In the genomic region with DNA sequence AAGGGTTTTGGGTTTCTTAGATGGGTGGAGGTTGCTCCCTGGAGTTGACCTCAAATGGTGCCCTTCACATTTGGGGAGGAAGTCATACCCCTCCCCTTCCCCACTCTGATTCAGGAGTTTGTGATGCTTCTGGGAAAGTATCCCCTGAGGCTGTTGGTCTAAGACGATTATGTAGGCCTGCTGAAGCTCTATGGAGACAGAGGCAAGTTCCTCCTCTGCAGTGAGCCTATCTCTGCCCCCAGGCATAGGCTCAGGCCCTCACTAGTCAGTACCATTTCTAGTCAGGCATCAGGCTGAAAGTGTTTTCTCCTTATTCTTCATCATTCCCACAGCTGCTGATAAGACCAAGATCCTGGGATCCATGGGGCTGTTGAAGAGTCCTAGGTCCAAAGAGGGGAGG, we compare ENCODE assay signal across 32 cellular contexts.
"Had no signal": no experiment of that assay in that cellular context is flagged by ENCODE, and none has a peak within 500 bp of the region (broad histone marks: within the 10 kb centered on the region; RNA-seq: fewer than 3 reads in every experiment).

No MANE protein-coding gene starts in this region.

- H3K27me3 ChIP-seq: brain microvascular endothelial cell, esophagus muscularis mucosa, foreskin keratinocyte, gastrocnemius medialis, heart left ventricle had no signal

- H3K27me3 Mint-ChIP-seq: activated B cell treated with CpG ODN at 0.5 μM for 24 hours; activated CD4-positive, alpha-beta T cell treated with anti-CD3 and anti-CD28 coated beads for 36 hours; activated CD4-positive, alpha-beta T cell treated with anti-CD3 and anti-CD28 coated beads, Interleukin-2, amount 10 ng/mL, durations not matched to agents 24 days and 14 days; activated CD8-positive, alpha-beta T cell treated with anti-CD3 and anti-CD28 coated beads for 36 hours; activated naive CD8-positive, alpha-beta T cell; activated T-helper 17 cell treated with anti-CD3 and anti-CD28 coated beads, Interleukin-2, amount 50 U/mL, for 72 hours; central memory CD8-positive, alpha-beta T cell; effector memory CD8-positive, alpha-beta T cell; T-helper 17 cell had no signal

- DNase-seq: activated B cell treated with CpG ODN at 0.5 μM for 24 hours; activated CD4-positive, alpha-beta T cell treated with anti-CD3 and anti-CD28 coated beads for 36 hours; activated CD4-positive, alpha-beta T cell treated with anti-CD3 and anti-CD28 coated beads, Interleukin-2, amount 10 ng/mL, durations not matched to agents 24 days and 14 days; activated CD4-positive, CD25-positive, alpha-beta regulatory T cell treated with anti-CD3 and anti-CD28 coated beads, Interleukin-2, amount 50 U/mL, for 72 hours; activated CD8-positive, alpha-beta memory T cell treated with anti-CD3 and anti-CD28 coated beads for 24 hours; activated CD8-positive, alpha-beta T cell treated with anti-CD3 and anti-CD28 coated beads for 36 hours; activated effector memory CD4-positive, alpha-beta T cell treated with Interleukin-2 at 50 U/mL for 16 hours; activated gamma-delta T cell treated with Interleukin-2 at 50 U/mL for 16 hours; activated naive CD4-positive, alpha-beta T cell treated with anti-CD3 and anti-CD28 coated beads, Interleukin-2, amount 50 U/mL, for 16 hours; activated naive CD4-positive, alpha-beta T cell treated with Interleukin-2 at 50 U/mL for 16 hours; activated T-cell treated with anti-CD3 and anti-CD28 coated beads, Interleukin-2, amount 50 U/mL, for 4 hours; amniotic stem cell; anterior cingulate cortex; brain microvascular endothelial cell; cortex of kidney; dermis blood vessel endothelial cell; effector CD4-positive, alpha-beta T cell; effector memory CD8-positive, alpha-beta T cell; erythroblast; gastrocnemius medialis; glutamatergic neuron; heart left ventricle; T-helper 1 cell; T-helper 17 cell; T1000; WERI-Rb-1 had no signal

- H3K27ac Mint-ChIP-seq: activated B cell treated with CpG ODN at 0.5 μM for 24 hours; activated CD4-positive, alpha-beta T cell treated with anti-CD3 and anti-CD28 coated beads for 36 hours; activated CD4-positive, alpha-beta T cell treated with anti-CD3 and anti-CD28 coated beads, Interleukin-2, amount 10 ng/mL, durations not matched to agents 24 days and 14 days; activated CD8-positive, alpha-beta T cell treated with anti-CD3 and anti-CD28 coated beads for 36 hours; activated naive CD8-positive, alpha-beta T cell; activated T-helper 17 cell treated with anti-CD3 and anti-CD28 coated beads, Interleukin-2, amount 50 U/mL, for 72 hours; effector memory CD8-positive, alpha-beta T cell; T-helper 17 cell; T-helper 2 cell treated with Interferon-gamma antibody and Interleukin-4, amounts not matched to agents 5 μg/mL and 100 μg/mL, for 36 hours had no signal

- H3K4me1 ChIP-seq: esophagus muscularis mucosa, foreskin keratinocyte, gastrocnemius medialis, heart left ventricle had no signal

- H3K4me3 Mint-ChIP-seq: activated B cell treated with CpG ODN at 0.5 μM for 24 hours; activated CD4-positive, alpha-beta T cell treated with anti-CD3 and anti-CD28 coated beads for 36 hours; activated CD4-positive, alpha-beta T cell treated with anti-CD3 and anti-CD28 coated beads, Interleukin-2, amount 10 ng/mL, durations not matched to agents 24 days and 14 days; activated CD8-positive, alpha-beta T cell treated with anti-CD3 and anti-CD28 coated beads for 36 hours; activated naive CD8-positive, alpha-beta T cell; activated T-cell treated with anti-CD3 and anti-CD28 coated beads, Interleukin-2, amount 50 U/mL, for 4 hours; activated T-helper 17 cell treated with anti-CD3 and anti-CD28 coated beads, Interleukin-2, amount 50 U/mL, for 72 hours; central memory CD8-positive, alpha-beta T cell; effector memory CD8-positive, alpha-beta T cell; T-helper 17 cell; T-helper 2 cell treated with Interferon-gamma antibody and Interleukin-4, amounts not matched to agents 5 μg/mL and 100 μg/mL, for 36 hours had no signal

- H3K4me1 Mint-ChIP-seq: activated B cell treated with CpG ODN at 0.5 μM for 24 hours; activated CD4-positive, alpha-beta T cell treated with anti-CD3 and anti-CD28 coated beads for 36 hours; activated CD4-positive, alpha-beta T cell treated with anti-CD3 and anti-CD28 coated beads, Interleukin-2, amount 10 ng/mL, durations not matched to agents 24 days and 14 days; activated T-helper 17 cell treated with anti-CD3 and anti-CD28 coated beads, Interleukin-2, amount 50 U/mL, for 72 hours; central memory CD8-positive, alpha-beta T cell; T-helper 17 cell had no signal

- ATAC-seq: activated CD4-positive, alpha-beta T cell treated with anti-CD3 and anti-CD28 coated beads for 36 hours; activated CD8-positive, alpha-beta T cell treated with anti-CD3 and anti-CD28 coated beads for 36 hours; activated T-cell treated with anti-CD3 and anti-CD28 coated beads, Interleukin-2, amount 50 U/mL, for 4 hours; activated T-helper 17 cell treated with anti-CD3 and anti-CD28 coated beads, Interleukin-2, amount 50 U/mL, for 72 hours; effector memory CD8-positive, alpha-beta T cell; foreskin keratinocyte; gastrocnemius medialis; heart left ventricle; T-helper 17 cell had no signal

- H3K36me3 ChIP-seq: brain microvascular endothelial cell, esophagus muscularis mucosa, gastrocnemius medialis, heart left ventricle, WERI-Rb-1 had no signal

- H3K9me3 Mint-ChIP-seq: activated CD4-positive, alpha-beta T cell treated with anti-CD3 and anti-CD28 coated beads, Interleukin-2, amount 10 ng/mL, durations not matched to agents 24 days and 14 days; T-helper 2 cell treated with Interferon-gamma antibody and Interleukin-4, amounts not matched to agents 5 μg/mL and 100 μg/mL, for 36 hours had no signal

- H3K4me3 ChIP-seq: esophagus muscularis mucosa, gastrocnemius medialis, heart left ventricle had no signal

- H3K9me3 ChIP-seq: esophagus muscularis mucosa, gastrocnemius medialis, heart left ventricle had no signal

- H3K36me3 Mint-ChIP-seq: activated naive CD8-positive, alpha-beta T cell had no signal

- H3K27ac ChIP-seq: brain microvascular endothelial cell, esophagus muscularis mucosa, foreskin keratinocyte, gastrocnemius medialis, heart left ventricle, WERI-Rb-1 had no signal
